Comparison of ENCODE assay signal across 29 cellular contexts in the genomic region with DNA sequence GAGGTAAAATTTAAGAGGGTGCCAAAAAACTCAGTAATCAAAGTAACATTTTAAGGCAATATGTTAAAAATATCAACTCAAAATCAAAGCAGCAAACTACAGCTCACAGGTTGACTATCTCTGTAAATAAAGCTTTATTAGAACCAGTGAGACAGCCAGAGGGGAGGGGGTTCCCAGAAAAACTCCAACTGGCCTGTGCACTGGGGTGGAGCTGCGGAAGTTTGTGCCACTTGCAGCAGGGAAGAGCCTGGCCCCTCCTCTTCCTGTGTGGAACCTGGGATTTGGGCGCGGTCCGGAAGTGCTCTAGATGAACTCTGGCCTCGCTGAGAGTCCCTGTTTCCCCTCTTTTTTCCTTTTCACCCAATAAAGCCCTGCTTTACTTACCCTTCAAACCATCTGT. TPM values are rescaled to one million over a fixed set of nuclear protein-coding genes. Genes with fewer than 3 reads are reported as not detected.
"Had no signal": no experiment of that assay in that cellular context is flagged by ENCODE, and none has a peak within 500 bp of the region (broad histone marks: within the 10 kb centered on the region; RNA-seq: fewer than 3 reads in every experiment).

No MANE protein-coding gene starts in this region.

- H3K4me3 ChIP-seq: ascending aorta, body of pancreas, SJCRH30 had no signal

- DNase-seq: activated B cell treated with CpG ODN at 0.5 μM for 24 hours; activated CD4-positive, alpha-beta T cell treated with anti-CD3 and anti-CD28 coated beads for 1 hour; activated CD4-positive, alpha-beta T cell treated with anti-CD3 and anti-CD28 coated beads, Interleukin-2, amount 10 ng/mL, durations not matched to agents 24 days and 14 days; activated CD4-positive, alpha-beta T cell treated with anti-CD3 and anti-CD28 coated beads, Interleukin-2, amount 50 U/mL, for 48 hours; activated CD8-positive, alpha-beta memory T cell treated with anti-CD3 and anti-CD28 coated beads, Interleukin-2, amount 10 ng/mL, durations not matched to agents 7 days and 5 days; activated effector memory CD4-positive, alpha-beta T cell treated with Interleukin-2 at 50 U/mL for 16 hours; activated naive CD4-positive, alpha-beta T cell treated with Interleukin-2 at 50 U/mL for 16 hours; activated naive CD8-positive, alpha-beta T cell treated with anti-CD3 and anti-CD28 coated beads, Interleukin-2, amount 50 U/mL, for 24 hours; activated T-cell treated with anti-CD3 and anti-CD28 coated beads, Interleukin-2, amount 50 U/mL, for 24 hours; amniotic stem cell; body of pancreas; Kasumi-1; NCI-H1048; NCI-H146; NCI-H1930; NCI-H2171; NCI-H226; NCI-H526; NCI-H82; NK-92 treated with Interleukin-12 subunit alpha and Interleukin-12 subunit beta, amount 100 ng/mL, for 24 hours; OCI-M1; Right ventricle myocardium superior; RPMI8226; SJCRH30; SW 1271 had no signal

- H3K4me1 ChIP-seq: ascending aorta, body of pancreas, SJCRH30 had no signal

- H3K36me3 ChIP-seq: ascending aorta had no signal

- H3K9me3 ChIP-seq: ascending aorta, SJCRH30 had no signal

- H3K27me3 ChIP-seq: ascending aorta, body of pancreas, SJCRH30 had no signal

- ATAC-seq: activated CD8-positive, alpha-beta memory T cell treated with anti-CD3 and anti-CD28 coated beads, Interleukin-2, amount 10 ng/mL, durations not matched to agents 7 days and 5 days; activated naive CD4-positive, alpha-beta T cell treated with anti-CD3 and anti-CD28 coated beads, Interleukin-2, amount 50 U/mL, for 72 hours; activated naive CD8-positive, alpha-beta T cell treated with anti-CD3 and anti-CD28 coated beads, Interleukin-2, amount 50 U/mL, for 24 hours; body of pancreas; Panc1; SK-N-SH treated with all-trans-retinoic acid at 6 μM for 48 hours had no signal

- H3K27ac ChIP-seq: ascending aorta, body of pancreas, SJCRH30 had no signal

RNA-seq across cellular contexts. Expression of a gene that starts 8.1 kb away (rescaled TPM):
- total RNA-seq: activated B cell treated with CpG ODN at 0.5 μM for 24 hours had no signal
